In the genomic region with DNA sequence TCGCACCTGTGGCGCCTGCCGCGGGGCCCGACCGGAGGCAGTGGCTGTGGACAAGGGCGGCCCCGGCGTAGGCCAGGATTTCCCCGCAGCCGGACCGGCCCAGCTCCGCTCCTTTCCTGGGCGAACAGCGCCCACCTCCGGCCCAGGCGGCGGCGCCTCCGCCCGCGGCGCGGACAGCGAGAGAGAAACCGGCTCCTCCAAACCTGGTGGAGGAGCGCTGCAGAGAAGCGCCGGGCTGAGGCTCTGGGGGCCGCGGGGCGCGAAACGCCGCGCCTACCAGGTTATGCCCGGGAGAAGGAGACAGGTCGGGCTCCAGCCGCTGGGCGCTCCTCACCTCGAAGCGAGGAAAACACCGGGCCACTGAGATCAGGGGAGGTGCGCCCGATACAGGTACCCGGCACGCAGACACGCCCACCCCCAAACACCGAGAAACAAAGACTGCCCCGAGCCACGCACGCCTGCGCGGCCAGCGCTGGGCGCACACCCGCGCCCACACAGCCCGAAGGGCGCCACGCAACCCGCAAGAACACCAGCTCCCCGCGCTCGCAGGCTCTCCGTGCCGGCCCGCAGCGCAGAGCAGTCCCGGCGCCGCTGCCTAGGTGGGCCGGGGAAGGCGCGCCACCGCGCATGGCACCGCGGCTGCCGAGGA, we compare ENCODE assay signal across 9 cellular contexts. TPM values are rescaled to one million over a fixed set of nuclear protein-coding genes. Genes with fewer than 3 reads are reported as not detected.
DNase-seq lines count a peak whose midpoint lies in the region; ATAC-seq and TF ChIP-seq lines count a peak whose summit lies in the region.
"Had no signal": no experiment of that assay in that cellular context is flagged by ENCODE, and none has a peak within 500 bp of the region (broad histone marks: within the 10 kb centered on the region; RNA-seq: fewer than 3 reads in every experiment).

No MANE protein-coding gene starts in this region.

- TF ChIP-seq CTCF in stomach (IDR thresholded peaks at IDR 0.05) = peak in 4 of 7 experiments; percentile 20 to 34 (median 30)

- DNase-seq in activated CD4-positive, alpha-beta memory T cell treated with anti-CD3 and anti-CD28 coated beads for 36 hours = peak; percentile 21
- no peak for DNase-seq in activated CD4-positive, alpha-beta memory T cell treated with anti-CD3 and anti-CD28 coated beads, Interleukin-2, amount 10 ng/mL, durations not matched to agents 7 days and 5 days
- DNase-seq in activated naive CD8-positive, alpha-beta T cell treated with anti-CD3 and anti-CD28 coated beads, Interleukin-2, amount 10 ng/mL, durations not matched to agents 7 days and 5 days = peak; percentile 36
- peak; percentile 81 for DNase-seq in iPS-NIHi7 (ENCODE audit: extremely low spot score)
- peak; percentile 50 for DNase-seq in stomach
- no peak for DNase-seq in H4 (ENCODE audit: low spot score)
- no peak for DNase-seq in COLO829 (ENCODE audit: low spot score)

- peaks cover 42% of the 10 kb centered on the region for H3K27me3 Mint-ChIP-seq in activated CD4-positive, alpha-beta memory T cell treated with anti-CD3 and anti-CD28 coated beads for 36 hours
- peaks cover 62% of the 10 kb centered on the region for H3K27me3 Mint-ChIP-seq in activated CD4-positive, alpha-beta memory T cell treated with anti-CD3 and anti-CD28 coated beads, Interleukin-2, amount 10 ng/mL, durations not matched to agents 7 days and 5 days
- H3K27me3 Mint-ChIP-seq in activated naive CD8-positive, alpha-beta T cell treated with anti-CD3 and anti-CD28 coated beads, Interleukin-2, amount 10 ng/mL, durations not matched to agents 7 days and 5 days = peaks cover 62% of the 10 kb centered on the region

- H3K36me3 ChIP-seq in stomach = no peaks in the 10 kb centered on the region

- no peak overlapping the region for H3K4me3 Mint-ChIP-seq in activated CD4-positive, alpha-beta memory T cell treated with anti-CD3 and anti-CD28 coated beads for 36 hours
- no peak overlapping the region for H3K4me3 Mint-ChIP-seq in activated CD4-positive, alpha-beta memory T cell treated with anti-CD3 and anti-CD28 coated beads, Interleukin-2, amount 10 ng/mL, durations not matched to agents 7 days and 5 days
- no peak overlapping the region for H3K4me3 Mint-ChIP-seq in activated naive CD8-positive, alpha-beta T cell treated with anti-CD3 and anti-CD28 coated beads, Interleukin-2, amount 10 ng/mL, durations not matched to agents 7 days and 5 days

- no peak for TF ChIP-seq POLR2A in stomach (IDR thresholded peaks at IDR 0.05)

- peak overlapping the region; percentile 25 to 42 (median 33) for H3K4me3 ChIP-seq in stomach

- CTCF ChIA-PET in activated CD4-positive, alpha-beta memory T cell treated with anti-CD3 and anti-CD28 coated beads for 36 hours (lab: Charles Lee) = no interaction called here
- CTCF ChIA-PET in activated CD4-positive, alpha-beta memory T cell treated with anti-CD3 and anti-CD28 coated beads, Interleukin-2, amount 10 ng/mL, durations not matched to agents 7 days and 5 days (lab: Charles Lee) = no interaction called here

- peaks cover 17% of the 10 kb centered on the region for H3K4me1 Mint-ChIP-seq in activated CD4-positive, alpha-beta memory T cell treated with anti-CD3 and anti-CD28 coated beads for 36 hours (ENCODE audit: low read depth)
- peaks cover 10% of the 10 kb centered on the region for H3K4me1 Mint-ChIP-seq in activated CD4-positive, alpha-beta memory T cell treated with anti-CD3 and anti-CD28 coated beads, Interleukin-2, amount 10 ng/mL, durations not matched to agents 7 days and 5 days
- H3K4me1 Mint-ChIP-seq in activated naive CD8-positive, alpha-beta T cell treated with anti-CD3 and anti-CD28 coated beads, Interleukin-2, amount 10 ng/mL, durations not matched to agents 7 days and 5 days = peaks cover 9% of the 10 kb centered on the region

- no peak for TF ChIP-seq EP300 in stomach (IDR thresholded peaks at IDR 0.05)

- H3K4me1 ChIP-seq in stomach = peaks cover 37 to 55% (median 46%) of the 10 kb centered on the region in 4 donors

- no peaks in the 10 kb centered on the region for H3K9me3 ChIP-seq in stomach

- H3K36me3 Mint-ChIP-seq in activated CD4-positive, alpha-beta memory T cell treated with anti-CD3 and anti-CD28 coated beads for 36 hours = no peaks in the 10 kb centered on the region
- H3K36me3 Mint-ChIP-seq in activated CD4-positive, alpha-beta memory T cell treated with anti-CD3 and anti-CD28 coated beads, Interleukin-2, amount 10 ng/mL, durations not matched to agents 7 days and 5 days (ENCODE audit: low read depth) = no peaks in the 10 kb centered on the region
- no peaks in the 10 kb centered on the region for H3K36me3 Mint-ChIP-seq in activated naive CD8-positive, alpha-beta T cell treated with anti-CD3 and anti-CD28 coated beads, Interleukin-2, amount 10 ng/mL, durations not matched to agents 7 days and 5 days

- POLR2A ChIA-PET in activated CD4-positive, alpha-beta memory T cell treated with anti-CD3 and anti-CD28 coated beads for 36 hours (lab: Charles Lee) = no interaction called here
- POLR2A ChIA-PET in activated CD4-positive, alpha-beta memory T cell treated with anti-CD3 and anti-CD28 coated beads, Interleukin-2, amount 10 ng/mL, durations not matched to agents 7 days and 5 days (lab: Charles Lee) = interaction anchor here (0.6 kb wide), 1 partner anchor 198 kb away, joined by 3 read pairs; no protein-coding TSS in a partner anchor
- POLR2A ChIA-PET in activated naive CD8-positive, alpha-beta T cell treated with anti-CD3 and anti-CD28 coated beads, Interleukin-2, amount 10 ng/mL, durations not matched to agents 7 days and 5 days (lab: Charles Lee) = no interaction called here

- no peaks in the 10 kb centered on the region for H3K9me3 Mint-ChIP-seq in activated CD4-positive, alpha-beta memory T cell treated with anti-CD3 and anti-CD28 coated beads for 36 hours
- H3K9me3 Mint-ChIP-seq in activated CD4-positive, alpha-beta memory T cell treated with anti-CD3 and anti-CD28 coated beads, Interleukin-2, amount 10 ng/mL, durations not matched to agents 7 days and 5 days = no peaks in the 10 kb centered on the region
- no peaks in the 10 kb centered on the region for H3K9me3 Mint-ChIP-seq in activated naive CD8-positive, alpha-beta T cell treated with anti-CD3 and anti-CD28 coated beads, Interleukin-2, amount 10 ng/mL, durations not matched to agents 7 days and 5 days
- H3K9me3 Mint-ChIP-seq: CD4-positive, alpha-beta T cell had no signal

- WGBS in stomach, 5 donors = 6 to 17% (median 10%) methylated on average over 7 to 80 of the region's 80 CpGs

- H3K27ac ChIP-seq in stomach = no peak overlapping the region

- no peak overlapping the region for H3K27ac Mint-ChIP-seq in activated CD4-positive, alpha-beta memory T cell treated with anti-CD3 and anti-CD28 coated beads for 36 hours
- no peak overlapping the region for H3K27ac Mint-ChIP-seq in activated CD4-positive, alpha-beta memory T cell treated with anti-CD3 and anti-CD28 coated beads, Interleukin-2, amount 10 ng/mL, durations not matched to agents 7 days and 5 days
- no peak overlapping the region for H3K27ac Mint-ChIP-seq in activated naive CD8-positive, alpha-beta T cell treated with anti-CD3 and anti-CD28 coated beads, Interleukin-2, amount 10 ng/mL, durations not matched to agents 7 days and 5 days
- H3K27ac Mint-ChIP-seq: CD4-positive, alpha-beta T cell had no signal

- H3K27me3 ChIP-seq in stomach = peaks cover 14 to 65% (median 56%) of the 10 kb centered on the region in 3 donors

- intact Hi-C loops in activated CD4-positive, alpha-beta memory T cell treated with anti-CD3 and anti-CD28 coated beads for 36 hours (cut with micrococcal nuclease) = no loop called here
- intact Hi-C loops in stomach (cut with DNase I; ENCODE audit: low total_unique reads) = no loop called here

- ATAC-seq in activated naive CD8-positive, alpha-beta T cell treated with anti-CD3 and anti-CD28 coated beads, Interleukin-2, amount 10 ng/mL, durations not matched to agents 7 days and 5 days (ENCODE audit: low read depth) = no peak
- ATAC-seq in GM18502 (IDR thresholded peaks at IDR 0.05; ENCODE audit: poor library complexity, unreplicated experiment) = no peak

RNA-seq across cellular contexts. Expression of a gene that starts 3.3 kb away (rescaled TPM):
- not detected for total RNA-seq in activated CD4-positive, alpha-beta memory T cell treated with anti-CD3 and anti-CD28 coated beads for 36 hours
- not detected for total RNA-seq in activated CD4-positive, alpha-beta memory T cell treated with anti-CD3 and anti-CD28 coated beads, Interleukin-2, amount 10 ng/mL, durations not matched to agents 7 days and 5 days
- not detected for total RNA-seq in activated naive CD8-positive, alpha-beta T cell treated with anti-CD3 and anti-CD28 coated beads, Interleukin-2, amount 10 ng/mL, durations not matched to agents 7 days and 5 days
- 1 to 10 TPM in 4 of 5 donors, not detected in 1; 1.0 to 8.5 (median 1.9) TPM for total RNA-seq in stomach
- polyA plus RNA-seq in stomach = under 1 TPM; 0.31 to 0.63 (median 0.50) TPM
- 1.7 and 2.4 TPM in 2 replicates for total RNA-seq in H4 (2014; rRNA removed; shearing (Covaris generic))
- total RNA-seq: CD4-positive, alpha-beta T cell had no signal

Comparison
In these comparisons a context has a peak if more than half of its experiments do, and no peak if none do; other contexts are left out.
1. DNase-seq: peak in activated CD4-positive, alpha-beta memory T cell treated with anti-CD3 and anti-CD28 coated beads for 36 hours (single experiment), activated naive CD8-positive, alpha-beta T cell treated with anti-CD3 and anti-CD28 coated beads, Interleukin-2, amount 10 ng/mL, durations not matched to agents 7 days and 5 days (single experiment), iPS-NIHi7 (single experiment) and stomach (single experiment); none in activated CD4-positive, alpha-beta memory T cell treated with anti-CD3 and anti-CD28 coated beads, Interleukin-2, amount 10 ng/mL, durations not matched to agents 7 days and 5 days (single experiment), H4 (single experiment) and COLO829 (single experiment).